Comparison of ENCODE assay signal across 25 cellular contexts in the genomic region with DNA sequence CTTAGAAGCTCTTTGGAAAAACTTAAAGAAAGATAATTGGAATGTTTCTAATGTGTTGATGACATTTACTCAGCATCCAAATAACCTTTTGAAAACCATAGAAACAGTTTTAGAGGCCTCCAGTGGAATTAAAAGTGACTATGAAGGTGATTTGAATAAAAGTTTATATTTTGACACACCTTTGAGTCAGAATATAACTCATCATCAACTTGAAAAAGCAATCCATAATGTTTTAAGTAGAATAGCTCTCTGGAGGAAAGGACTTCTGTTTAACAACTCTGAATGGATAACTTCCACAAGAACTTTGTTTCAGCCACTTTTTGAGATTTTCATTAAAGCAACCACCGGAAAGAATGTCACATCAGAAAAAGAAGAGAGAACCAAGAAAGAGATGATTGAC.
"Had no signal": no experiment of that assay in that cellular context is flagged by ENCODE, and none has a peak within 500 bp of the region (broad histone marks: within the 10 kb centered on the region; RNA-seq: fewer than 3 reads in every experiment).

No MANE protein-coding gene starts in this region.

- H3K9me3 Mint-ChIP-seq: dendritic cell treated with granulocyte-macrophage colony-stimulating factor and Interleukin-4, amounts not matched to agents 40 ng/mL and 50 ng/mL, for 4 days; endodermal cell; naive thymus-derived CD8-positive, alpha-beta T cell; nephron progenitor cell; stimulated activated effector memory CD8-positive, alpha-beta T cell treated with anti-CD3 and anti-CD28 coated beads, Interleukin-12 subunit alpha, Interleukin-12 subunit beta, amount 100 ng/mL, for 72 hours had no signal

- ATAC-seq: gastrocnemius medialis; left cardiac atrium; naive thymus-derived CD8-positive, alpha-beta T cell; psoas muscle; right cardiac atrium had no signal

- H3K27me3 Mint-ChIP-seq: dendritic cell treated with granulocyte-macrophage colony-stimulating factor and Interleukin-4, amounts not matched to agents 40 ng/mL and 50 ng/mL, for 4 days had no signal

- H3K27ac ChIP-seq: colonic mucosa, esophagus squamous epithelium, gastrocnemius medialis, left lung, ovary, psoas muscle, sigmoid colon, stomach, thyroid gland had no signal

- H3K27me3 ChIP-seq: colonic mucosa, esophagus squamous epithelium, gastrocnemius medialis, left lung, ovary, sigmoid colon, stomach, thyroid gland had no signal

- H3K4me1 Mint-ChIP-seq: endodermal cell; naive thymus-derived CD8-positive, alpha-beta T cell; nephron progenitor cell; stimulated activated effector memory CD8-positive, alpha-beta T cell treated with anti-CD3 and anti-CD28 coated beads, Interleukin-12 subunit alpha, Interleukin-12 subunit beta, amount 100 ng/mL, for 72 hours had no signal

- H3K36me3 ChIP-seq: colonic mucosa, esophagus squamous epithelium, gastrocnemius medialis, left lung, ovary, sigmoid colon, stomach, thyroid gland had no signal

- H3K4me1 ChIP-seq: colonic mucosa, gastrocnemius medialis, left lung, psoas muscle, sigmoid colon, stomach had no signal

- H3K4me3 ChIP-seq: colonic mucosa, esophagus squamous epithelium, gastrocnemius medialis, left lung, ovary, psoas muscle, sigmoid colon, stomach, thyroid gland had no signal

- H3K36me3 Mint-ChIP-seq: naive thymus-derived CD8-positive, alpha-beta T cell; stimulated activated effector memory CD8-positive, alpha-beta T cell treated with anti-CD3 and anti-CD28 coated beads, Interleukin-12 subunit alpha, Interleukin-12 subunit beta, amount 100 ng/mL, for 72 hours had no signal

- H3K27ac Mint-ChIP-seq: dendritic cell treated with granulocyte-macrophage colony-stimulating factor and Interleukin-4, amounts not matched to agents 40 ng/mL and 50 ng/mL, for 4 days; endodermal cell; naive thymus-derived CD8-positive, alpha-beta T cell; nephron progenitor cell; stimulated activated effector memory CD8-positive, alpha-beta T cell treated with anti-CD3 and anti-CD28 coated beads, Interleukin-12 subunit alpha, Interleukin-12 subunit beta, amount 100 ng/mL, for 72 hours had no signal

- H3K4me3 Mint-ChIP-seq: dendritic cell treated with granulocyte-macrophage colony-stimulating factor and Interleukin-4, amounts not matched to agents 40 ng/mL and 50 ng/mL, for 4 days; endodermal cell; naive thymus-derived CD8-positive, alpha-beta T cell; nephron progenitor cell; stimulated activated effector memory CD8-positive, alpha-beta T cell treated with anti-CD3 and anti-CD28 coated beads, Interleukin-12 subunit alpha, Interleukin-12 subunit beta, amount 100 ng/mL, for 72 hours had no signal

- DNase-seq: colonic mucosa; effector CD8-positive, alpha-beta T cell; endodermal cell; erythroblast; esophagus squamous epithelium; gastrocnemius medialis; head of caudate nucleus; left cardiac atrium; left lung; naive thymus-derived CD8-positive, alpha-beta T cell; nephron progenitor cell; nucleus accumbens; ovary; posterior cingulate gyrus; psoas muscle; right cardiac atrium; sigmoid colon; stimulated activated CD4-positive, alpha-beta T cell treated with anti-CD3 and anti-CD28 coated beads, Interleukin-2, amount 100 ng/mL, for 24 hours; stimulated activated CD4-positive, alpha-beta T cell treated with anti-CD3 and anti-CD28 coated beads, Interleukin-4, amount 100 ng/mL, for 24 hours; stimulated activated naive CD4-positive, alpha-beta T cell treated with Interleukin-2 at 50 U/mL for 16 hours; stomach; thyroid gland; trophoblast cell had no signal

- H3K9me3 ChIP-seq: colonic mucosa, esophagus squamous epithelium, gastrocnemius medialis, left lung, ovary, psoas muscle, sigmoid colon, stomach, thyroid gland had no signal
